ENCODE assay signal across 19 cellular contexts in genomic region chr7:144768633-144769032, GRCh38.
"Had no signal": no experiment of that assay in that cellular context is flagged by ENCODE, and none has a peak within 500 bp of the region (broad histone marks: within the 10 kb centered on the region; RNA-seq: fewer than 3 reads in every experiment).

No MANE protein-coding gene starts in this region.

- ATAC-seq: natural killer cell treated with Interleukin-12 subunit alpha and Interleukin-12 subunit beta and Interleukin-15 and Interleukin-18, amount 100 ng/mL, for 72 hours; pancreas; right lobe of liver; stimulated activated effector memory CD8-positive, alpha-beta T cell treated with anti-CD3 and anti-CD28 coated beads, Interleukin-12 subunit alpha, Interleukin-12 subunit beta, amount 100 ng/mL, for 72 hours; stimulated activated naive B cell treated with anti-CD40 and anti-IgM and Interleukin-4, amounts not matched to agents 10 μg/mL and 1 μg/mL and 100 μg/mL, for 72 hours had no signal

- DNase-seq: nephron progenitor cell; nucleus accumbens; pancreas; right cardiac atrium; right lobe of liver; sigmoid colon; small intestine; stimulated activated CD4-positive, alpha-beta T cell treated with anti-CD3 and anti-CD28 coated beads, Interleukin-15, amount 100 ng/mL, for 24 hours; stimulated activated CD4-positive, alpha-beta T cell treated with anti-CD3 and anti-CD28 coated beads, Interleukin-2, amount 100 ng/mL, for 24 hours; stimulated activated CD4-positive, alpha-beta T cell treated with anti-CD3 and anti-CD28 coated beads, Interleukin-2, amount 100 ng/mL, for 48 hours; stimulated activated CD4-positive, alpha-beta T cell treated with anti-CD3 and anti-CD28 coated beads, Interleukin-4, amount 100 ng/mL, for 24 hours; stimulated activated naive B cell treated with anti-CD40 and anti-IgM and Interleukin-4, amounts not matched to agents 10 μg/mL and 1 μg/mL and 100 μg/mL, for 72 hours; stimulated activated naive CD4-positive, alpha-beta T cell treated with Interleukin-2 at 50 U/mL for 16 hours; stomach; thyroid gland; trophoblast cell; upper lobe of left lung had no signal
